In genomic region chr13:108268713-108269112, GRCh38 we compare ENCODE assay signal across 13 cellular contexts. TPM values are rescaled to one million over a fixed set of nuclear protein-coding genes. Genes with fewer than 3 reads are reported as not detected.
DNase-seq lines count a peak whose midpoint lies in the region; ATAC-seq and TF ChIP-seq lines count a peak whose summit lies in the region.
"Had no signal": no experiment of that assay in that cellular context is flagged by ENCODE, and none has a peak within 500 bp of the region (broad histone marks: within the 10 kb centered on the region; RNA-seq: fewer than 3 reads in every experiment).

No MANE protein-coding gene starts in this region.

- DNase-seq in GM12865 (ENCODE audit: low read depth) (peak; percentile 32), activated B cell treated with CpG ODN at 0.5 μM for 24 hours (no peak), hepatocyte (ENCODE audit: low spot score) (no peak), gastrocnemius medialis (no peak), CD1c-positive myeloid dendritic cell (ENCODE audit: extremely low spot score) (no peak)
- no peak for DNase-seq in naive thymus-derived CD4-positive, alpha-beta T cell
- DNase-seq: activated T-cell treated with anti-CD3 and anti-CD28 coated beads, Interleukin-2, amount 50 U/mL, for 4 hours; cerebellar nuclear complex; DMS 273 treated with DMSO at 0.1 percent for 48 hours; NCI-H1694; stimulated activated CD4-positive, alpha-beta T cell treated with anti-CD3 and anti-CD28 coated beads, Interleukin-4, amount 100 ng/mL, for 24 hours had no signal

- 98% methylated on average over 2 of the region's 2 CpGs for whole genome bisulfite sequencing in hepatocyte (ENCODE audit: low lambda C conversion rate, missing lambda C conversion rate)

- H4K20me1 ChIP-seq in hepatocyte (ENCODE audit: insufficient read depth, poor library complexity, severe bottlenecking) = no peaks in the 10 kb centered on the region

- peaks cover 48% of the 10 kb centered on the region for H3K4me1 Mint-ChIP-seq in activated B cell treated with CpG ODN at 0.5 μM for 24 hours
- H3K4me1 Mint-ChIP-seq in naive thymus-derived CD4-positive, alpha-beta T cell = peaks cover 25 to 68% (median 52%) of the 10 kb centered on the region in 7 donors

- no peak for TF ChIP-seq POLR2A in gastrocnemius medialis (IDR thresholded peaks at IDR 0.05)

- peak overlapping the region; percentile 60 for H3K27ac Mint-ChIP-seq in activated B cell treated with CpG ODN at 0.5 μM for 24 hours
- H3K27ac Mint-ChIP-seq in naive thymus-derived CD4-positive, alpha-beta T cell = peak overlapping the region; percentile 50 to 96 (median 85)

- H3K9me2 ChIP-seq in hepatocyte (replicated peaks; ENCODE audit: insufficient read depth) = no peaks in the 10 kb centered on the region

- H3K9me3 ChIP-seq in naive thymus-derived CD4-positive, alpha-beta T cell (ENCODE audit: control insufficient read depth in 2 of 3, low read length in 3 of 3) = no peaks in the 10 kb centered on the region
- H3K9me3 ChIP-seq in hepatocyte (ENCODE audit: low read depth) = no peaks in the 10 kb centered on the region
- no peaks in the 10 kb centered on the region for H3K9me3 ChIP-seq in gastrocnemius medialis
- H3K9me3 ChIP-seq: tibial nerve had no signal

- no peak overlapping the region for H3K4me3 Mint-ChIP-seq in activated B cell treated with CpG ODN at 0.5 μM for 24 hours
- H3K4me3 Mint-ChIP-seq in naive thymus-derived CD4-positive, alpha-beta T cell = peak overlapping the region in 6 of 10 donors; percentile 6 to 32 (median 24)

- intact Hi-C loops in activated B cell treated with CpG ODN at 0.5 μM for 24 hours (cut with micrococcal nuclease) = loop anchor here (1.0 to 5.0 kb wide), 3 partner anchors 41 to 1519 kb away; partner anchors contain the start of genes ABHD13 and IRS2
- intact Hi-C loops in naive thymus-derived CD4-positive, alpha-beta T cell (cut with micrococcal nuclease) = loop anchor here in 1 of 2 donors (2.0 to 5.0 kb wide), 2 partner anchors 50 to 1519 kb away; partner anchors contain the start of genes ABHD13 and IRS2
- intact Hi-C loops in gastrocnemius medialis (cut with DNase I; ENCODE audit: low total_unique reads) = no loop called here

- no peaks in the 10 kb centered on the region for H3K79me2 ChIP-seq in hepatocyte

- H3K4me2 ChIP-seq in hepatocyte = no peak overlapping the region

- TF ChIP-seq CTCF in GM12865 (IDR thresholded peaks at IDR 0.05; ENCODE audit: insufficient read depth, low read depth, low read length, missing control alignments) (no peak), activated B cell treated with CpG ODN at 0.5 μM for 24 hours (IDR thresholded peaks at IDR 0.05) (no peak), hepatocyte (IDR thresholded peaks at IDR 0.05; ENCODE audit: poor library complexity) (no peak), gastrocnemius medialis (IDR thresholded peaks at IDR 0.05 in 4 of 5, conservative IDR thresholded peaks at IDR 0.05 in 1 of 5) (no peak)

- H3K27me3 ChIP-seq in naive thymus-derived CD4-positive, alpha-beta T cell (ENCODE audit: control insufficient read depth in 2 of 2, insufficient read depth in 2 of 2, low read length in 2 of 2) = no peaks in the 10 kb centered on the region
- H3K27me3 ChIP-seq in hepatocyte (no peaks in the 10 kb centered on the region), gastrocnemius medialis (no peaks in the 10 kb centered on the region)
- H3K27me3 ChIP-seq: tibial nerve had no signal

- no peaks in the 10 kb centered on the region for H3K9me3 Mint-ChIP-seq in activated B cell treated with CpG ODN at 0.5 μM for 24 hours
- peaks cover 0 to 4% (median 0%) of the 10 kb centered on the region in 11 donors for H3K9me3 Mint-ChIP-seq in naive thymus-derived CD4-positive, alpha-beta T cell

- peak overlapping the region; percentile 66 for H3K27ac ChIP-seq in naive thymus-derived CD4-positive, alpha-beta T cell (ENCODE audit: low read depth, low read length)
- no peak overlapping the region for H3K27ac ChIP-seq in hepatocyte
- H3K27ac ChIP-seq in gastrocnemius medialis = peak overlapping the region in 1 of 4 donors; percentile 35

- H3K27me3 Mint-ChIP-seq in activated B cell treated with CpG ODN at 0.5 μM for 24 hours = no peaks in the 10 kb centered on the region
- H3K27me3 Mint-ChIP-seq in naive thymus-derived CD4-positive, alpha-beta T cell = no peaks in the 10 kb centered on the region

- POLR2A ChIA-PET in activated B cell treated with CpG ODN at 0.5 μM for 24 hours (lab: Charles Lee) = interaction anchor here (1.1 kb wide), 1 partner anchor 50 kb away, joined by 4 read pairs; the partner anchor contains the start of gene ABHD13
- POLR2A ChIA-PET in naive thymus-derived CD4-positive, alpha-beta T cell (lab: Charles Lee) = interaction anchor here (0.8 kb wide), 1 partner anchor 37 kb away, joined by 3 read pairs; no protein-coding TSS in a partner anchor

- H3K36me3 ChIP-seq in naive thymus-derived CD4-positive, alpha-beta T cell (ENCODE audit: control insufficient read depth in 2 of 3, insufficient read depth in 3 of 3, low read length in 3 of 3) = no peaks in the 10 kb centered on the region
- H3K36me3 ChIP-seq in hepatocyte (replicated peaks; ENCODE audit: insufficient read depth, low read depth) (no peaks in the 10 kb centered on the region), gastrocnemius medialis (no peaks in the 10 kb centered on the region)
- H3K36me3 ChIP-seq: tibial nerve had no signal

- peak; percentile 11 for ATAC-seq in GM21723 (IDR thresholded peaks at IDR 0.05; ENCODE audit: unreplicated experiment)
- ATAC-seq in activated B cell treated with CpG ODN at 0.5 μM for 24 hours (ENCODE audit: low read depth) = no peak
- ATAC-seq in naive thymus-derived CD4-positive, alpha-beta T cell = no peak
- no peak for ATAC-seq in gastrocnemius medialis

- CTCF ChIA-PET in activated B cell treated with CpG ODN at 0.5 μM for 24 hours (lab: Charles Lee) = interaction anchor here (1.2 to 1.4 kb wide), 2 partner anchors 52 to 55 kb away, joined by 3 to 4 read pairs; no protein-coding TSS in a partner anchor
- CTCF ChIA-PET in naive thymus-derived CD4-positive, alpha-beta T cell (lab: Charles Lee) = interaction anchor here (0.6 to 1.5 kb wide), 2 partner anchors 57 to 629 kb away, joined by 3 to 4 read pairs; no protein-coding TSS in a partner anchor

- H3K36me3 Mint-ChIP-seq in activated B cell treated with CpG ODN at 0.5 μM for 24 hours (ENCODE audit: low read depth) = no peaks in the 10 kb centered on the region
- peaks cover 0 to 21% (median 0%) of the 10 kb centered on the region in 5 donors for H3K36me3 Mint-ChIP-seq in naive thymus-derived CD4-positive, alpha-beta T cell

- in situ Hi-C loops in gastrocnemius medialis (cut with MboI; ENCODE audit: low sequenced_read_pairs in 4 of 4) = no loop called here

- peaks cover 0 to 7% of the 10 kb centered on the region in 2 donors for H3K4me1 ChIP-seq in naive thymus-derived CD4-positive, alpha-beta T cell (ENCODE audit: control insufficient read depth in 2 of 2, insufficient read depth in 2 of 2, low read length in 2 of 2)
- H3K4me1 ChIP-seq in hepatocyte (ENCODE audit: insufficient read depth) = peaks cover 6% of the 10 kb centered on the region
- peaks cover 0 to 8% of the 10 kb centered on the region in 2 donors for H3K4me1 ChIP-seq in gastrocnemius medialis

- H2AFZ ChIP-seq in hepatocyte = no peak overlapping the region

- H3K4me3 ChIP-seq in GM12865 (ENCODE audit: low read depth, low read length) (no peak overlapping the region), hepatocyte (no peak overlapping the region), gastrocnemius medialis (no peak overlapping the region)
- no peak overlapping the region for H3K4me3 ChIP-seq in naive thymus-derived CD4-positive, alpha-beta T cell (ENCODE audit: low read length)

RNA-seq across cellular contexts. Expression of gene TNFSF13B, which starts 0.8 kb away (rescaled TPM):
- 1.7 and 2.7 TPM in 2 replicates for total RNA-seq in activated B cell treated with CpG ODN at 0.5 μM for 24 hours
- total RNA-seq in naive thymus-derived CD4-positive, alpha-beta T cell = 10 to 100 TPM in 3 of 5 experiments, 1 to 10 TPM in 2; 3.0 to 26.8 (median 12.8) TPM
- 1 to 10 TPM; 7.8 to 9.0 TPM for polyA plus RNA-seq in naive thymus-derived CD4-positive, alpha-beta T cell
- 0.48 and 1.6 TPM in 2 replicates for total RNA-seq in hepatocyte
- polyA plus RNA-seq in hepatocyte = 0.97 and 1.4 TPM in 2 replicates
- total RNA-seq in gastrocnemius medialis = 1 to 10 TPM in 1 of 4 donors, under 1 TPM in 2, not detected in 1; 0.31 to 2.2 (median 0.62) TPM

RNA-seq across cellular contexts. Expression of gene ABHD13, which starts 50.5 kb away (rescaled TPM):
- total RNA-seq in activated B cell treated with CpG ODN at 0.5 μM for 24 hours = 9.4 and 10.9 TPM in 2 replicates
- 10 to 100 TPM; 10.3 to 19.8 (median 12.7) TPM for total RNA-seq in naive thymus-derived CD4-positive, alpha-beta T cell
- 1 to 10 TPM; 7.9 to 8.2 TPM for polyA plus RNA-seq in naive thymus-derived CD4-positive, alpha-beta T cell
- total RNA-seq in hepatocyte = 14.3 and 17.8 TPM in 2 replicates
- polyA plus RNA-seq in hepatocyte = 8.1 and 10.0 TPM in 2 replicates
- total RNA-seq in gastrocnemius medialis = 10 to 100 TPM in 1 of 4 donors, 1 to 10 TPM in 3; 4.8 to 15.5 (median 6.9) TPM

RNA-seq across cellular contexts. Expression of gene LIG4, which starts 53.4 kb away (rescaled TPM):
- total RNA-seq in activated B cell treated with CpG ODN at 0.5 μM for 24 hours = 12.1 and 14.8 TPM in 2 replicates
- total RNA-seq in naive thymus-derived CD4-positive, alpha-beta T cell = 10 to 100 TPM in 2 of 5 experiments, 1 to 10 TPM in 3; 2.7 to 10.4 (median 9.1) TPM
- polyA plus RNA-seq in naive thymus-derived CD4-positive, alpha-beta T cell = 10 to 100 TPM in 1 of 2 donors, 1 to 10 TPM in 1; 6.1 to 10.1 TPM
- 18.8 and 19.2 TPM in 2 replicates for total RNA-seq in hepatocyte
- 5.3 and 6.1 TPM in 2 replicates for polyA plus RNA-seq in hepatocyte
- total RNA-seq in gastrocnemius medialis = 10 to 100 TPM in 3 of 4 donors, 1 to 10 TPM in 1; 5.6 to 12.4 (median 11.3) TPM
